8 cellular contexts compared by ENCODE assay signal in the genomic region with DNA sequence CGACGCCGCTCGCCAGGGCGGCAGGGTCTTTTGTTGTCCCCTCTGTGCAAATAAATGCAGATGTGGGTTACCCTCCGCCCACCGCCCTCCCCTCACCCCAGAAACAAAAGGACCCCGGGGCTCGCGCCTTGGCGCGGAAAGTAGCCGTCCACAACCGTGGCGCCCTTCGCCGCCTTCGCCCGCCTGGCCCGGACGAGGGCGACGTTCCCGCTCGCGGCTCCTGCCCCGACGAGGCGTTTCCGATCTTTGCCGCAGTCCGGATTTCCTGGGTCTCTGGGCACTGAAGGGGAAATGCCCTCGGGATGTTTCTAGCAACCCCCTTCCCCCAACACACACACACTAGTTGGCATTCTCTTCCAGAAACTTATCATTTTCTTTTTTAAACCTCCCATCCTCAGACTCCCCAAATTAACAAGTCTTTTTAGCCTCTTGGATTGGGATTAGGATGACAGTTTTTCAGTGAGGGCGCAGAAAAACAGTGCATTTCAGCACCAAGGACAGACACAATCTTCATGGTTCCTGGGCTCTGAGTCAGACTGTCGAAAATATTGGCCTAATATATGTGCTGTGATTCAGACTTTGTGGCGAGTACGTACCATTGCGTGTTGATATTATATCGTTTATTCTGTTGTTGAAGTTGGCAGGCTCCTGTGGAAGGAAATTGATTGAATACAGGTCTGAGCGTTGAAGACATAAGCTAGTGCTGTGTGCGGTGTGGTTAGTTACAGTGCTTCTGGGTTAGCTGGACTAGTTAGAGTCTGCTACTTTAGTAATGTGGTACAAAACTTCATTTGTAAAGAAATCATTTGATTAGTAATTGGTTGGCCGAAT. TPM values are rescaled to one million over a fixed set of nuclear protein-coding genes. Genes with fewer than 3 reads are reported as not detected.
DNase-seq lines count a peak whose midpoint lies in the region; ATAC-seq and TF ChIP-seq lines count a peak whose summit lies in the region.

No MANE protein-coding gene starts in this region.

- peaks cover 28% of the 10 kb centered on the region for H3K27me3 Mint-ChIP-seq in chondrocyte (ENCODE audit: low read depth)

- H3K27me3 ChIP-seq in suprapubic skin: peaks cover 27% of the 10 kb centered on the region

- H3K4me1 ChIP-seq in suprapubic skin: peaks cover 18% of the 10 kb centered on the region

- H3K4me1 Mint-ChIP-seq in chondrocyte (ENCODE audit: low read depth): peaks cover 12% of the 10 kb centered on the region

- peak overlapping the region; percentile 71 for H3K4me3 Mint-ChIP-seq in chondrocyte (ENCODE audit: unreplicated experiment)

- no peaks in the 10 kb centered on the region for H3K36me3 ChIP-seq in suprapubic skin

- TF ChIP-seq CTCF in GM10266 (IDR thresholded peaks at IDR 0.05; ENCODE audit: control insufficient read depth, insufficient read depth, low read depth, missing control alignments) (no peak), chondrocyte (IDR thresholded peaks at IDR 0.05) (peak; percentile 25), suprapubic skin (IDR thresholded peaks at IDR 0.05) (no peak)

- no peak for TF ChIP-seq EP300 in suprapubic skin (IDR thresholded peaks at IDR 0.05)

- TF ChIP-seq POLR2A in suprapubic skin (IDR thresholded peaks at IDR 0.05): no peak

- no peaks in the 10 kb centered on the region for H3K9me3 Mint-ChIP-seq in chondrocyte (ENCODE audit: low read depth)

- no peaks in the 10 kb centered on the region for H3K36me3 Mint-ChIP-seq in chondrocyte (ENCODE audit: low read depth)

- H3K27ac ChIP-seq in suprapubic skin: no peak overlapping the region

- DNase-seq in GM10266 (ENCODE audit: extremely low spot score) (peak; percentile 61), NCI-H2227 (lab: John Stamatoyannopoulos, UW; ENCODE audit: unreplicated experiment) (peak; percentile 68), chondrocyte (ENCODE audit: low spot score) (no peak), left kidney (ENCODE audit: low read depth, low spot score) (peak; percentile 90), suprapubic skin (ENCODE audit: low spot score in 2 of 2) (no peak)
- no peak for DNase-seq in stimulated activated CD4-positive, alpha-beta T cell treated with anti-CD3 and anti-CD28 coated beads, Interleukin-12 subunit alpha, Interleukin-12 subunit beta, amount 100 ng/mL, for 4 hours

- WGBS in suprapubic skin: 6% methylated on average over 36 of the region's 42 CpGs

- no peaks in the 10 kb centered on the region for H3K9me3 ChIP-seq in suprapubic skin

- ATAC-seq in GM18870 (IDR thresholded peaks at IDR 0.05; ENCODE audit: unreplicated experiment) (no peak), GM21737 (IDR thresholded peaks at IDR 0.05; ENCODE audit: unreplicated experiment) (no peak)

- peak overlapping the region; percentile 37 for H3K27ac Mint-ChIP-seq in chondrocyte (ENCODE audit: unreplicated experiment)

- peak overlapping the region; percentile 49 for H3K4me3 ChIP-seq in suprapubic skin

RNA-seq across cellular contexts. Expression of gene PHYHIPL, which starts 0.8 kb away (rescaled TPM):
- total RNA-seq in chondrocyte (0.15 to 0.70 TPM (median 0.20 TPM) in 3 replicates), suprapubic skin (under 1 TPM in 3 of 4 donors, not detected in 1; 0.21 to 0.25 (median 0.24) TPM)

Comparison
In these comparisons a context has a peak if more than half of its experiments do, and no peak if none do; other contexts are left out.
1. DNase-seq: peak in GM10266 (single experiment), NCI-H2227 (single experiment) and left kidney (single experiment); none in chondrocyte (single experiment), suprapubic skin (0 of 2) and stimulated activated CD4-positive, alpha-beta T cell treated with anti-CD3 and anti-CD28 coated beads, Interleukin-12 subunit alpha, Interleukin-12 subunit beta, amount 100 ng/mL, for 4 hours (single experiment).